Comparison of ENCODE assay signal across 8 cellular contexts in genomic region chr2:127324635-127325034, GRCh38.
DNase-seq lines count a peak whose midpoint lies in the region; ATAC-seq, FAIRE-seq and TF ChIP-seq lines count a peak whose summit lies in the region.

No MANE protein-coding gene starts in this region.

- H3K27me3 Mint-ChIP-seq in stimulated activated naive CD8-positive, alpha-beta T cell treated with anti-CD3 and anti-CD28 coated beads, Interleukin-15, amount 100 ng/mL, for 72 hours, result no peaks in the 10 kb centered on the region

- no peak overlapping the region for H3K4me3 Mint-ChIP-seq in stimulated activated naive CD8-positive, alpha-beta T cell treated with anti-CD3 and anti-CD28 coated beads, Interleukin-15, amount 100 ng/mL, for 72 hours

- peak; percentile 45; the same call in 1 of the 3 replicates for ATAC-seq in RWPE2 (ENCODE audit: low read depth)
- no peak for ATAC-seq in stimulated activated naive CD8-positive, alpha-beta T cell treated with anti-CD3 and anti-CD28 coated beads, Interleukin-15, amount 100 ng/mL, for 72 hours
- no peak for ATAC-seq in HG02885 (IDR thresholded peaks at IDR 0.05; ENCODE audit: poor library complexity, unreplicated experiment)
- ATAC-seq in GM18909 (IDR thresholded peaks at IDR 0.05; ENCODE audit: poor library complexity, unreplicated experiment), result no peak

- no peaks in the 10 kb centered on the region for H3K27me3 ChIP-seq in RWPE2 (ENCODE audit: insufficient read depth, poor library complexity, severe bottlenecking)

- H3K9me3 Mint-ChIP-seq in stimulated activated naive CD8-positive, alpha-beta T cell treated with anti-CD3 and anti-CD28 coated beads, Interleukin-15, amount 100 ng/mL, for 72 hours, result peaks cover 6 to 11% of the 10 kb centered on the region in 2 donors

- peaks cover 7% of the 10 kb centered on the region for H3K4me1 Mint-ChIP-seq in stimulated activated naive CD8-positive, alpha-beta T cell treated with anti-CD3 and anti-CD28 coated beads, Interleukin-15, amount 100 ng/mL, for 72 hours

- TF ChIP-seq POLR2A in H54 (IDR thresholded peaks at IDR 0.05; ENCODE audit: low read depth, low read length), result no peak

- no peak overlapping the region for H3K27ac ChIP-seq in RWPE2 (ENCODE audit: poor library complexity, severe bottlenecking)

- peaks cover 64% of the 10 kb centered on the region for H3K36me3 ChIP-seq in RWPE2 (ENCODE audit: low read depth)

- peak; percentile 75 for FAIRE-seq in H54 (lab: Jason Lieb, UNC)

- TF ChIP-seq CTCF in RWPE2 (IDR thresholded peaks at IDR 0.05; ENCODE audit: poor library complexity, severe bottlenecking), result peak; percentile 83

- peak; percentile 43 for DNase-seq in Ammon's horn (ENCODE audit: low spot score)
- DNase-seq in H54 (ENCODE audit: insufficient read length, low spot score), result peak; percentile 8
- DNase-seq in RWPE2 (ENCODE audit: low spot score), result no peak
- DNase-seq in fibroblast of peridontal ligament (ENCODE audit: extremely low read depth), result peak; percentile 83
- DNase-seq in skeletal muscle cell (ENCODE audit: low read depth), result peak; percentile 13
- DNase-seq in stimulated activated naive CD8-positive, alpha-beta T cell treated with anti-CD3 and anti-CD28 coated beads, Interleukin-15, amount 100 ng/mL, for 72 hours, result no peak

- no peaks in the 10 kb centered on the region for H3K9me3 ChIP-seq in RWPE2 (ENCODE audit: severe bottlenecking)

- H3K4me3 ChIP-seq in RWPE2 (ENCODE audit: severe bottlenecking), result no peak overlapping the region
- no peak overlapping the region for H3K4me3 ChIP-seq in skeletal muscle cell (ENCODE audit: low read depth, low read length)

- H3K4me1 ChIP-seq in RWPE2 (ENCODE audit: insufficient read depth, poor library complexity, severe bottlenecking), result no peaks in the 10 kb centered on the region

- H3K27ac Mint-ChIP-seq in stimulated activated naive CD8-positive, alpha-beta T cell treated with anti-CD3 and anti-CD28 coated beads, Interleukin-15, amount 100 ng/mL, for 72 hours, result no peak overlapping the region

Comparison
In these comparisons a context has a peak if more than half of its experiments do, and no peak if none do; other contexts are left out.
1. DNase-seq: peak in Ammon's horn (single experiment), H54 (single experiment), fibroblast of peridontal ligament (single experiment) and skeletal muscle cell (single experiment); none in RWPE2 (single experiment) and stimulated activated naive CD8-positive, alpha-beta T cell treated with anti-CD3 and anti-CD28 coated beads, Interleukin-15, amount 100 ng/mL, for 72 hours (0 of 2).